ENCODE assay signal across 9 cellular contexts in genomic region chr6:150301871-150302800, GRCh38.
A peak's percentile ranks its signal among the peaks of the same experiment; 100 is the strongest.
DNase-seq lines count a peak whose midpoint lies in the region; ATAC-seq and TF ChIP-seq lines count a peak whose summit lies in the region.
"Had no signal": no experiment of that assay in that cellular context is flagged by ENCODE, and none has a peak within 500 bp of the region (broad histone marks: within the 10 kb centered on the region; RNA-seq: fewer than 3 reads in every experiment).

No MANE protein-coding gene starts in this region.

- no peaks in the 10 kb centered on the region for H4K20me1 ChIP-seq in H9 (ENCODE audit: control insufficient read depth, insufficient read depth, insufficient read length)
- H4K20me1 ChIP-seq: BLaER1 treated with 17β-estradiol and CSF1 and Interleukin-3, amounts not matched to agents 10 nM and 100 nM had no signal

- H3K23me2 ChIP-seq in H9 (ENCODE audit: insufficient read length, low read depth, low read length, poor library complexity, severe bottlenecking) = no peaks in the 10 kb centered on the region

- WGBS in H9 (ENCODE audit: extremely low coverage, insufficient read length, low lambda C conversion rate) = no CpG with 5 or more reads among the region's 6 CpGs

- no peak overlapping the region for H3K4me3 ChIP-seq in brain microvascular endothelial cell (ENCODE audit: low read depth, low read length)
- H3K4me3 ChIP-seq: BLaER1 treated with 17β-estradiol and CSF1 and Interleukin-3, amounts not matched to agents 10 nM and 100 nM had no signal

- no peak overlapping the region for H2BK20ac ChIP-seq in H9 (ENCODE audit: low read depth, low read length, poor library complexity, severe bottlenecking)

- H3K27ac ChIP-seq in brain microvascular endothelial cell = no peak overlapping the region
- H3K27ac ChIP-seq in H9 (ENCODE audit: insufficient read length, low read depth, low read length) = no peak overlapping the region
- H3K27ac ChIP-seq: BLaER1 treated with 17β-estradiol and CSF1 and Interleukin-3, amounts not matched to agents 10 nM and 100 nM had no signal

- H3K56ac ChIP-seq in H9 (ENCODE audit: insufficient read length, low read depth, low read length) = no peak overlapping the region

- H3K36me3 Mint-ChIP-seq in activated T-cell treated with anti-CD3 and anti-CD28 coated beads, Interleukin-2, amount 50 U/mL, for 72 hours (ENCODE audit: insufficient read depth in 2 of 2) = peaks cover 5 to 6% of the 10 kb centered on the region in 2 donors
- no peaks in the 10 kb centered on the region for H3K36me3 Mint-ChIP-seq in activated T-cell treated with anti-CD3 and anti-CD28 coated beads, Interleukin-2, amount 50 U/mL, for 24 hours (ENCODE audit: low read depth)
- H3K36me3 Mint-ChIP-seq in stimulated activated effector memory CD8-positive, alpha-beta T cell treated with anti-CD3 and anti-CD28 coated beads, Interleukin-12 subunit alpha, Interleukin-12 subunit beta, amount 100 ng/mL, for 72 hours = no peaks in the 10 kb centered on the region
- peaks cover 6 to 11% (median 8%) of the 10 kb centered on the region in 3 experiments for H3K36me3 Mint-ChIP-seq in H9 (ENCODE audit: insufficient read depth in 1 of 3, low read depth in 3 of 3)

- no peak overlapping the region for H3K14ac ChIP-seq in H9 (ENCODE audit: insufficient read depth, low read length)

- no peaks in the 10 kb centered on the region for H3K4me1 ChIP-seq in H9 (ENCODE audit: insufficient read depth, low read length)

- H3K18ac ChIP-seq in H9 (ENCODE audit: insufficient read length, low read depth, low read length) = no peak overlapping the region

- TF ChIP-seq CTCF in brain microvascular endothelial cell (IDR thresholded peaks at IDR 0.05; ENCODE audit: low read depth, low read length, missing control alignments) = no peak
- TF ChIP-seq CTCF in H9 (conservative IDR thresholded peaks at IDR 0.05) = no peak

- H3K27me3 Mint-ChIP-seq in activated T-cell treated with anti-CD3 and anti-CD28 coated beads, Interleukin-2, amount 50 U/mL, for 72 hours (ENCODE audit: low read depth) = peaks cover 48% of the 10 kb centered on the region
- peaks cover 46% of the 10 kb centered on the region for H3K27me3 Mint-ChIP-seq in activated T-cell treated with anti-CD3 and anti-CD28 coated beads, Interleukin-2, amount 50 U/mL, for 24 hours
- peaks cover 7% of the 10 kb centered on the region for H3K27me3 Mint-ChIP-seq in H9 (ENCODE audit: low read depth)

- no peak overlapping the region for H3K9ac ChIP-seq in H9 (ENCODE audit: extremely low read depth, insufficient read length, low read length)
- H3K9ac ChIP-seq: BLaER1 treated with 17β-estradiol and CSF1 and Interleukin-3, amounts not matched to agents 10 nM and 100 nM had no signal

- H3K4me3 Mint-ChIP-seq in activated T-cell treated with anti-CD3 and anti-CD28 coated beads, Interleukin-2, amount 50 U/mL, for 72 hours = peak overlapping the region in 1 of 2 donors; percentile 53
- no peak overlapping the region for H3K4me3 Mint-ChIP-seq in activated T-cell treated with anti-CD3 and anti-CD28 coated beads, Interleukin-2, amount 50 U/mL, for 24 hours
- no peak overlapping the region for H3K4me3 Mint-ChIP-seq in stimulated activated effector memory CD8-positive, alpha-beta T cell treated with anti-CD3 and anti-CD28 coated beads, Interleukin-12 subunit alpha, Interleukin-12 subunit beta, amount 100 ng/mL, for 72 hours
- H3K4me3 Mint-ChIP-seq in H9 = no peak overlapping the region

- H4K8ac ChIP-seq in H9 (replicated peaks; ENCODE audit: insufficient read length, low read depth, low read length) = no peak overlapping the region

- no peak overlapping the region for H3K4ac ChIP-seq in H9 (ENCODE audit: low read depth, low read length)

- H3K36me3 ChIP-seq in brain microvascular endothelial cell (replicated peaks) = no peaks in the 10 kb centered on the region

- no peaks in the 10 kb centered on the region for H3K79me1 ChIP-seq in H9 (ENCODE audit: insufficient read depth, low read depth, low read length, poor library complexity, severe bottlenecking)

- no peaks in the 10 kb centered on the region for H3K27me3 ChIP-seq in brain microvascular endothelial cell (replicated peaks)
- H3K27me3 ChIP-seq in H9 (ENCODE audit: insufficient read depth, low read length) = no peaks in the 10 kb centered on the region
- H3K27me3 ChIP-seq: BLaER1 treated with 17β-estradiol and CSF1 and Interleukin-3, amounts not matched to agents 10 nM and 100 nM had no signal

- DNase-seq in activated T-cell treated with anti-CD3 and anti-CD28 coated beads, Interleukin-2, amount 50 U/mL, for 72 hours = peak; percentile 41 to 47
- no peak for DNase-seq in activated T-cell treated with anti-CD3 and anti-CD28 coated beads, Interleukin-2, amount 50 U/mL, for 24 hours
- DNase-seq in brain microvascular endothelial cell = peak; percentile 67
- DNase-seq in stimulated activated effector memory CD8-positive, alpha-beta T cell treated with anti-CD3 and anti-CD28 coated beads, Interleukin-12 subunit alpha, Interleukin-12 subunit beta, amount 100 ng/mL, for 72 hours (ENCODE audit: low spot score in 2 of 2) = no peak
- DNase-seq in D341Med (ENCODE audit: low spot score) = no peak
- no peak for DNase-seq in H9
- no peak for DNase-seq in RPMI8226

- ATAC-seq in activated T-cell treated with anti-CD3 and anti-CD28 coated beads, Interleukin-2, amount 50 U/mL, for 72 hours (replicated peaks in 1 of 2) = peak; percentile 99
- ATAC-seq in HG03354 (IDR thresholded peaks at IDR 0.05; ENCODE audit: poor library complexity, severe bottlenecking, unreplicated experiment) = peak; percentile 81
- ATAC-seq in stimulated activated effector memory CD8-positive, alpha-beta T cell treated with anti-CD3 and anti-CD28 coated beads, Interleukin-12 subunit alpha, Interleukin-12 subunit beta, amount 100 ng/mL, for 72 hours = peak; percentile 99

- H3K9me3 ChIP-seq in H9 (ENCODE audit: control insufficient read depth, low read depth, low read length) = peaks cover 11% of the 10 kb centered on the region

- in situ Hi-C loops in brain microvascular endothelial cell (cut with HindIII; ENCODE audit: low pct_ligation_motif_present, low sequenced_read_pairs) = no loop called here

- H3K27ac Mint-ChIP-seq in activated T-cell treated with anti-CD3 and anti-CD28 coated beads, Interleukin-2, amount 50 U/mL, for 72 hours = no peak overlapping the region
- H3K27ac Mint-ChIP-seq in activated T-cell treated with anti-CD3 and anti-CD28 coated beads, Interleukin-2, amount 50 U/mL, for 24 hours = no peak overlapping the region
- no peak overlapping the region for H3K27ac Mint-ChIP-seq in stimulated activated effector memory CD8-positive, alpha-beta T cell treated with anti-CD3 and anti-CD28 coated beads, Interleukin-12 subunit alpha, Interleukin-12 subunit beta, amount 100 ng/mL, for 72 hours
- H3K27ac Mint-ChIP-seq in H9 = peak overlapping the region in 1 of 3 experiments; percentile 49; a peak in 1 of 7 replicates

- no peak overlapping the region for H2BK120ac ChIP-seq in H9 (ENCODE audit: low read depth, low read length, poor library complexity, severe bottlenecking)

- H2BK12ac ChIP-seq in H9 (ENCODE audit: insufficient read length, low read depth, low read length) = no peak overlapping the region

- no peak overlapping the region for H2AFZ ChIP-seq in H9 (ENCODE audit: low read length)

- H2BK5ac ChIP-seq in H9 (ENCODE audit: insufficient read length, low read length) = no peak overlapping the region

- H3K79me2 ChIP-seq in H9 (ENCODE audit: insufficient read depth, low read length) = no peaks in the 10 kb centered on the region

- no peak overlapping the region for H2BK15ac ChIP-seq in H9 (ENCODE audit: low read depth, low read length)

- no peak overlapping the region for H3K23ac ChIP-seq in H9 (ENCODE audit: insufficient read length, low read depth, low read length)

- H4K5ac ChIP-seq in H9 (ENCODE audit: insufficient read length, low read depth, low read length) = no peak overlapping the region

- no peak overlapping the region for H4K91ac ChIP-seq in H9 (ENCODE audit: insufficient read length, low read depth, low read length)

- H3K4me1 Mint-ChIP-seq in activated T-cell treated with anti-CD3 and anti-CD28 coated beads, Interleukin-2, amount 50 U/mL, for 72 hours (ENCODE audit: low read depth) = peaks cover 11% of the 10 kb centered on the region
- H3K4me1 Mint-ChIP-seq in activated T-cell treated with anti-CD3 and anti-CD28 coated beads, Interleukin-2, amount 50 U/mL, for 24 hours (ENCODE audit: low read depth) = peaks cover 13% of the 10 kb centered on the region
- H3K4me1 Mint-ChIP-seq in stimulated activated effector memory CD8-positive, alpha-beta T cell treated with anti-CD3 and anti-CD28 coated beads, Interleukin-12 subunit alpha, Interleukin-12 subunit beta, amount 100 ng/mL, for 72 hours = peaks cover 12% of the 10 kb centered on the region
- H3K4me1 Mint-ChIP-seq in H9 = no peaks in the 10 kb centered on the region

- H3K9me3 Mint-ChIP-seq in activated T-cell treated with anti-CD3 and anti-CD28 coated beads, Interleukin-2, amount 50 U/mL, for 72 hours = peaks cover 2 to 7% of the 10 kb centered on the region in 2 donors
- peaks cover 6% of the 10 kb centered on the region for H3K9me3 Mint-ChIP-seq in activated T-cell treated with anti-CD3 and anti-CD28 coated beads, Interleukin-2, amount 50 U/mL, for 24 hours
- H3K9me3 Mint-ChIP-seq in stimulated activated effector memory CD8-positive, alpha-beta T cell treated with anti-CD3 and anti-CD28 coated beads, Interleukin-12 subunit alpha, Interleukin-12 subunit beta, amount 100 ng/mL, for 72 hours = peaks cover 3% of the 10 kb centered on the region
- H3K9me3 Mint-ChIP-seq in H9 = peaks cover 11 to 15% of the 10 kb centered on the region in 2 experiments

- no peak overlapping the region for H3T11ph ChIP-seq in H9 (ENCODE audit: low read length)

- H2AK5ac ChIP-seq in H9 (ENCODE audit: insufficient read length, low read length) = no peak overlapping the region

- no peak overlapping the region for H3K4me2 ChIP-seq in H9 (ENCODE audit: insufficient read depth, insufficient read length, low read length)

Comparison
In these comparisons a context has a peak if more than half of its experiments do, and no peak if none do; other contexts are left out.
1. DNase-seq: peak in activated T-cell treated with anti-CD3 and anti-CD28 coated beads, Interleukin-2, amount 50 U/mL, for 72 hours (2 of 2) and brain microvascular endothelial cell (single experiment); none in activated T-cell treated with anti-CD3 and anti-CD28 coated beads, Interleukin-2, amount 50 U/mL, for 24 hours (single experiment), stimulated activated effector memory CD8-positive, alpha-beta T cell treated with anti-CD3 and anti-CD28 coated beads, Interleukin-12 subunit alpha, Interleukin-12 subunit beta, amount 100 ng/mL, for 72 hours (0 of 2), D341Med (single experiment), H9 (single experiment) and RPMI8226 (single experiment).
2. Peak in every context shown above with its lines, with median percentiles within 50 percentile points of each other: ATAC-seq.